In genomic region chr1:16206547-16207317, GRCh38 we compare ENCODE assay signal across 8 cellular contexts. TPM values are rescaled to one million over a fixed set of nuclear protein-coding genes. Genes with fewer than 3 reads are reported as not detected.
A peak's percentile ranks its signal among the peaks of the same experiment; 100 is the strongest.
DNase-seq lines count a peak whose midpoint lies in the region; ATAC-seq and TF ChIP-seq lines count a peak whose summit lies in the region.

No MANE protein-coding gene starts in this region.

- TF ChIP-seq CTCF in coronary artery (IDR thresholded peaks at IDR 0.05) (no peak), left lung (IDR thresholded peaks at IDR 0.05) (no peak)

- no peaks in the 10 kb centered on the region for H3K27me3 ChIP-seq in left lung

- peak; percentile 73 for ATAC-seq in HG03432 (IDR thresholded peaks at IDR 0.05; ENCODE audit: unreplicated experiment)
- peak; percentile 94 for ATAC-seq in left lung

- H3K27ac ChIP-seq in coronary artery, result peak overlapping the region; percentile 75 to 92
- H3K27ac ChIP-seq in left lung, result peak overlapping the region; percentile 92

- peaks cover 6 to 22% of the 10 kb centered on the region in 2 donors for H3K4me1 ChIP-seq in left lung

- peak; percentile 95 to 96 for DNase-seq in AML-193 (lab: John Stamatoyannopoulos, UW)
- DNase-seq in GM19238 (ENCODE audit: insufficient read length, low spot score), result peak; percentile 76
- peak; percentile 99 for DNase-seq in NCI-H510A treated with DMSO at 0.1 percent for 48 hours (lab: John Stamatoyannopoulos, UW)
- peak; percentile 96 for DNase-seq in activated CD4-positive, alpha-beta T cell treated with anti-CD3 and anti-CD28 coated beads for 48 hours
- peak; percentile 98 for DNase-seq in coronary artery (ENCODE audit: low spot score)
- DNase-seq in left lung, result peak; percentile 99
- peak; percentile 94 to 95 for DNase-seq in stimulated activated CD4-positive, alpha-beta T cell treated with anti-CD3 and anti-CD28 coated beads, Interleukin-2, amount 100 ng/mL, for 24 hours

- no peaks in the 10 kb centered on the region for H3K9me3 ChIP-seq in left lung

- peaks cover 0 to 6% of the 10 kb centered on the region in 2 donors for H3K36me3 ChIP-seq in left lung

- intact Hi-C loops in left lung (cut with DNase I), result no loop called here

- H3K4me3 ChIP-seq in coronary artery (peak overlapping the region; percentile 74), left lung (peak overlapping the region; percentile 37 to 51)

RNA-seq across cellular contexts. Expression of gene ARHGEF19, which starts 5.7 kb away (rescaled TPM):
- 10 to 100 TPM; 10.4 to 13.1 TPM for total RNA-seq in left lung

RNA-seq across cellular contexts. Expression of gene CPLANE2, which starts 30.3 kb away (rescaled TPM):
- 1 to 10 TPM; 5.6 to 8.9 TPM for total RNA-seq in left lung

RNA-seq across cellular contexts. Expression of gene EPHA2, which starts 50.9 kb away (rescaled TPM):
- 10 to 100 TPM; 36.9 to 62.6 TPM for total RNA-seq in left lung

Comparison
In these comparisons a context has a peak if more than half of its experiments do, and no peak if none do; other contexts are left out.
1. Peak in every context shown above with its lines: DNase-seq, ATAC-seq, H3K4me3 ChIP-seq and H3K27ac ChIP-seq.